Comparison of ENCODE assay signal across 16 cellular contexts in the genomic region with DNA sequence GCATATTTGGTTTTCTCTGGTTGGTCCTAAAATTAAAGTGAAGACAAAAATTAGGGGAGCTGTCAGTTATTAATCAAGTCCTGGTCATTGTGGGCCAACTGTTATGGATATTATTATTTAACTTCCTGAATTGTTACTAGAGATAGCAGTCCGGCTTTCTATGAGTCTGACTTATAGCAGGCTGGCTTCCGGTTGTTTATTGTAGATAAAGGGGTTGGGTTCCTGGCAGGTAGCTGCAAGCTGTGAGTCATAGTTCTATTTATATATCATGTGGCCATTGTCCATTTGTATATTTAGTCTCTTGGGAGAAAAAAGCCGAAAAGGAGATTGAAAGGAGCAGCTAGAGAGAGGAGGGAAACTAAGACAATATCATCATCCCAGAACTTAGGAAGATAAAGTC. TPM values are rescaled to one million over a fixed set of nuclear protein-coding genes. Genes with fewer than 3 reads are reported as not detected.
"Had no signal": no experiment of that assay in that cellular context is flagged by ENCODE, and none has a peak within 500 bp of the region (broad histone marks: within the 10 kb centered on the region; RNA-seq: fewer than 3 reads in every experiment).

No MANE protein-coding gene starts in this region.

RNA-seq across cellular contexts. Expression of a gene that starts 28.6 kb away (rescaled TPM):
- polyA plus RNA-seq: immature natural killer cell; naive thymus-derived CD4-positive, alpha-beta T cell; neural cell had no signal

RNA-seq across cellular contexts. Expression of a gene that starts 59.7 kb away (rescaled TPM):
- total RNA-seq: left cardiac atrium; mesothelial cell of epicardium; mononuclear cell; myocyte; naive thymus-derived CD4-positive, alpha-beta T cell; natural killer cell treated with Interleukin-12 subunit alpha and Interleukin-12 subunit beta and Interleukin-15 and Interleukin-18, amount 100 ng/mL, for 72 hours; omental fat pad; prostate gland; sigmoid colon; thoracic aorta; upper lobe of right lung had no signal
- polyA plus RNA-seq: immature natural killer cell; naive thymus-derived CD4-positive, alpha-beta T cell; neural cell; ovary; sigmoid colon; small intestine; spleen had no signal
